In genomic region chr15:80099246-80099645, GRCh38 we compare ENCODE assay signal across 13 cellular contexts. TPM values are rescaled to one million over a fixed set of nuclear protein-coding genes. Genes with fewer than 3 reads are reported as not detected.
DNase-seq lines count a peak whose midpoint lies in the region; ATAC-seq and TF ChIP-seq lines count a peak whose summit lies in the region.
"Had no signal": no experiment of that assay in that cellular context is flagged by ENCODE, and none has a peak within 500 bp of the region (broad histone marks: within the 10 kb centered on the region; RNA-seq: fewer than 3 reads in every experiment).

No MANE protein-coding gene starts in this region.

- no peak overlapping the region for H3K14ac ChIP-seq in mesenchymal stem cell (ENCODE audit: low read length in 2 of 2)

- CTCF ChIA-PET in HEK293 (lab: Yijun Ruan, JAX) = interaction anchor here (0.7 to 0.8 kb wide), 2 partner anchors 9 to 74 kb away, joined by 3 read pairs; no protein-coding TSS in a partner anchor

- H3K4me3 ChIP-seq in HEK293 (ENCODE audit: low read depth, low read length) (no peak overlapping the region), KMS-11 (IDR thresholded peaks at IDR 0.05; ENCODE audit: insufficient read depth, low read depth, low read length) (no peak overlapping the region), mesenchymal stem cell (ENCODE audit: insufficient read depth in 1 of 2, low read depth in 1 of 2, low read length in 2 of 2) (no peak overlapping the region)
- H3K4me3 ChIP-seq: SJSA1 had no signal

- no peak overlapping the region for H3K23ac ChIP-seq in mesenchymal stem cell (ENCODE audit: low read length in 2 of 2)

- no peak overlapping the region for H2BK5ac ChIP-seq in mesenchymal stem cell (ENCODE audit: low read depth, low read length, poor library complexity, severe bottlenecking)

- POLR2A ChIA-PET in HEK293 (lab: Yijun Ruan, JAX) = no interaction called here

- H2AFZ ChIP-seq in KMS-11 (ENCODE audit: low read depth) = no peak overlapping the region
- H2AFZ ChIP-seq in mesenchymal stem cell (ENCODE audit: low read depth, low read length) = no peak overlapping the region

- ATAC-seq in GM18870 (IDR thresholded peaks at IDR 0.05; ENCODE audit: unreplicated experiment) = peak; percentile 35

- H3K9ac ChIP-seq in KMS-11 = no peak overlapping the region
- H3K9ac ChIP-seq in mesenchymal stem cell (ENCODE audit: low read length) = no peak overlapping the region

- H3K79me2 ChIP-seq in KMS-11 (ENCODE audit: insufficient read depth, low read depth) = no peaks in the 10 kb centered on the region

- no peak for TF ChIP-seq CTCF in HEK293 (tag by site-specific recombination; IDR thresholded peaks at IDR 0.05)
- TF ChIP-seq CTCF in KMS-11 (conservative IDR thresholded peaks at IDR 0.05; ENCODE audit: low read depth, low read length) = no peak

- H3K79me1 ChIP-seq in mesenchymal stem cell (replicated peaks; ENCODE audit: low read length, poor library complexity, severe bottlenecking) = peaks cover 4% of the 10 kb centered on the region

- no peak overlapping the region for H2AK5ac ChIP-seq in mesenchymal stem cell (ENCODE audit: low read length, severe bottlenecking)

- no peak overlapping the region for H2BK15ac ChIP-seq in mesenchymal stem cell (ENCODE audit: low read depth, poor library complexity, severe bottlenecking)

- H3K18ac ChIP-seq in mesenchymal stem cell (ENCODE audit: low read depth in 1 of 2, low read length in 2 of 2) = no peak overlapping the region

- intact Hi-C loops in cardiac septum (cut with DNase I) = no loop called here

- H4K8ac ChIP-seq in mesenchymal stem cell (ENCODE audit: low read length) = no peak overlapping the region

- H2BK120ac ChIP-seq in mesenchymal stem cell (ENCODE audit: low read depth, low read length) = no peak overlapping the region

- H2BK12ac ChIP-seq in mesenchymal stem cell (ENCODE audit: low read length in 2 of 2) = no peak overlapping the region

- H4K91ac ChIP-seq in mesenchymal stem cell (ENCODE audit: low read length) = no peak overlapping the region

- H4K20me1 ChIP-seq in KMS-11 (ENCODE audit: insufficient read depth) = 0 out of 2 replicates have a peak, but pooled peaks cover 3% of the 10 kb centered on the region

- DNase-seq in mesenchymal stem cell (no peak), NOMO-1 treated with DMSO at 0.1 percent for 48 hours (lab: John Stamatoyannopoulos, UW; ENCODE audit: unreplicated experiment) (no peak), caudate nucleus (lab: John Stamatoyannopoulos, UW) (no peak), cardiac septum (ENCODE audit: low spot score) (no peak)
- DNase-seq in NK-92 treated with Interleukin-12 subunit alpha and Interleukin-12 subunit beta, amount 100 ng/mL, for 24 hours (lab: John Stamatoyannopoulos, UW) = no peak
- DNase-seq: activated CD4-positive, alpha-beta memory T cell treated with anti-CD3 and anti-CD28 coated beads, Interleukin-2, amount 10 ng/mL, durations not matched to agents 7 days and 5 days; effector memory CD4-positive, alpha-beta T cell; hypothalamus; NCI-H446 had no signal

- 93% methylated on average over 4 of the region's 4 CpGs for WGBS in mesenchymal stem cell

- no peak overlapping the region for H3K4ac ChIP-seq in mesenchymal stem cell (ENCODE audit: low read depth in 1 of 2, low read length in 2 of 2)

- H3K36me3 ChIP-seq in HEK293 (ENCODE audit: control insufficient read depth in 2 of 2, insufficient read depth in 1 of 2, low read length in 2 of 2) (peaks cover 0 to 11% of the 10 kb centered on the region in 2 experiments; a peak in 1 of 3 replicates), KMS-11 (ENCODE audit: insufficient read depth) (no peaks in the 10 kb centered on the region), mesenchymal stem cell (ENCODE audit: control insufficient read depth in 1 of 2, insufficient read depth in 2 of 2, low read depth in 1 of 2, low read length in 2 of 2) (peaks cover 0 to 9% of the 10 kb centered on the region in 2 experiments)

- H3K27me3 ChIP-seq in KMS-11 (ENCODE audit: insufficient read depth, low read depth) (no peaks in the 10 kb centered on the region), mesenchymal stem cell (ENCODE audit: control insufficient read depth in 1 of 2, insufficient read depth in 1 of 2, low read length in 2 of 2) (no peaks in the 10 kb centered on the region)
- H3K27me3 ChIP-seq: SJSA1 had no signal

- H3K9me3 ChIP-seq in HEK293 (ENCODE audit: control insufficient read depth, insufficient read depth, low read depth, low read length) (no peaks in the 10 kb centered on the region), mesenchymal stem cell (ENCODE audit: control insufficient read depth, low read length) (no peaks in the 10 kb centered on the region)
- H3K9me3 ChIP-seq: SJSA1 had no signal

- peaks cover 42% of the 10 kb centered on the region for H3K4me1 ChIP-seq in HEK293 (ENCODE audit: control insufficient read depth, insufficient read depth, low read length)
- H3K4me1 ChIP-seq in KMS-11 (ENCODE audit: low read depth, poor library complexity, severe bottlenecking) = peaks cover 23% of the 10 kb centered on the region
- H3K4me1 ChIP-seq in mesenchymal stem cell (ENCODE audit: control insufficient read depth, insufficient read depth, low read depth, low read length) = peaks cover 4% of the 10 kb centered on the region

- H3K4me2 ChIP-seq in KMS-11 = peak overlapping the region; percentile 24; the same call in 1 of the 2 replicates
- H3K4me2 ChIP-seq in mesenchymal stem cell (ENCODE audit: low read length, poor library complexity, severe bottlenecking) = peak overlapping the region; percentile 37

- no peak overlapping the region for H3K27ac ChIP-seq in HEK293 (ENCODE audit: extremely low read depth, low read depth, low read length)
- H3K27ac ChIP-seq in KMS-11 = no peak overlapping the region
- peak overlapping the region; percentile 49 for H3K27ac ChIP-seq in mesenchymal stem cell (ENCODE audit: low read length, poor library complexity, severe bottlenecking)
- H3K27ac ChIP-seq in caudate nucleus (ENCODE audit: low read depth, low read length) = no peak overlapping the region
- H3K27ac ChIP-seq: SJSA1 had no signal

TF ChIP-seq in HEK293, 187 proteins besides CTCF, POLR2A, EP300 and RAD21 (continues in another document):
- TF ChIP-seq ATF2 (tag by site-specific recombination; IDR thresholded peaks at IDR 0.05; ENCODE audit: low read depth) = no peak
- 0 out of 2 replicates have a peak, but pooled peaks have one; percentile 41 for TF ChIP-seq ZNF596 (tag by site-specific recombination; IDR thresholded peaks at IDR 0.05)
- TF ChIP-seq PRDM1 (tag by site-specific recombination; IDR thresholded peaks at IDR 0.05) = peak; percentile 47; the same call in 1 of the 2 replicates
- TF ChIP-seq TRIM28 (IDR thresholded peaks at IDR 0.05; ENCODE audit: borderline replicate concordance, low read length) = no peak
- TF ChIP-seq ZNF658 (tag by site-specific recombination; IDR thresholded peaks at IDR 0.05) = no peak
- TF ChIP-seq ZNF501 (tag by site-specific recombination; IDR thresholded peaks at IDR 0.05) = no peak
- TF ChIP-seq ZNF266 (tag by site-specific recombination; IDR thresholded peaks at IDR 0.05; ENCODE audit: low read depth) = no peak
- TF ChIP-seq ZNF350 (tag by site-specific recombination; IDR thresholded peaks at IDR 0.05) = no peak
- TF ChIP-seq ZNF692 (tag by site-specific recombination; IDR thresholded peaks at IDR 0.05) = no peak
- no peak for TF ChIP-seq ZNF513 (tag by site-specific recombination; IDR thresholded peaks at IDR 0.05)
- TF ChIP-seq ZNF112 (tag by site-specific recombination; IDR thresholded peaks at IDR 0.05) = no peak

RNA-seq across cellular contexts. Expression of gene ZFAND6, which starts 39.8 kb away (rescaled TPM):
- 67.9 TPM for polyA plus RNA-seq in mesenchymal stem cell (2013, experiment 1 of 2)
- polyA plus RNA-seq in mesenchymal stem cell (2013, experiment 2 of 2) = 71.5 TPM
- 64.8 TPM for total RNA-seq in cardiac septum

RNA-seq across cellular contexts. Expression of gene FAH, which starts 53.6 kb away (rescaled TPM):
- polyA plus RNA-seq in mesenchymal stem cell (2013, experiment 1 of 2) = 41.7 TPM
- 41.9 TPM for polyA plus RNA-seq in mesenchymal stem cell (2013, experiment 2 of 2)
- total RNA-seq in cardiac septum = 25.2 TPM
